Comparison of ENCODE assay signal across 9 cellular contexts in genomic region chr3:45986303-45986982, GRCh38. TPM values are rescaled to one million over a fixed set of nuclear protein-coding genes. Genes with fewer than 3 reads are reported as not detected.
DNase-seq lines count a peak whose midpoint lies in the region; ATAC-seq and FAIRE-seq lines count a peak whose summit lies in the region.
"Had no signal": no experiment of that assay in that cellular context is flagged by ENCODE, and none has a peak within 500 bp of the region (broad histone marks: within the 10 kb centered on the region; RNA-seq: fewer than 3 reads in every experiment).

No MANE protein-coding gene starts in this region.

- H3K14ac ChIP-seq in trophoblast cell (ENCODE audit: low read length) = no peak overlapping the region

- peak overlapping the region; percentile 41 for H3K18ac ChIP-seq in trophoblast cell (ENCODE audit: low read length)

- no peak overlapping the region for H2BK12ac ChIP-seq in trophoblast cell (ENCODE audit: low read length)

- FAIRE-seq in RCC 7860 (lab: Jason Lieb, UNC) = peak; percentile 83

- no peak overlapping the region for H4K8ac ChIP-seq in trophoblast cell (ENCODE audit: low read depth, low read length)

- peaks cover 1% of the 10 kb centered on the region for H3K79me2 ChIP-seq in trophoblast cell (ENCODE audit: control insufficient read depth, insufficient read depth, low read length, poor library complexity)

- peak; percentile 57 for ATAC-seq in esophagus mucosa
- no peak for ATAC-seq in GM19455 (IDR thresholded peaks at IDR 0.05; ENCODE audit: unreplicated experiment)
- ATAC-seq in HG02970 (IDR thresholded peaks at IDR 0.05; ENCODE audit: low FRiP score, unreplicated experiment) = no peak

- no peak overlapping the region for H3K4me2 ChIP-seq in trophoblast cell (ENCODE audit: low read length)

- peaks cover 5 to 10% of the 10 kb centered on the region in 2 experiments for H3K36me3 ChIP-seq in trophoblast cell (ENCODE audit: control insufficient read depth in 1 of 2, insufficient read depth in 2 of 2, low read length in 2 of 2)

- WGBS in trophoblast cell (ENCODE audit: extremely low coverage, insufficient coverage, insufficient read length) = no CpG with 5 or more reads among the region's 5 CpGs

- H3K4me3 ChIP-seq in trophoblast cell (ENCODE audit: low read depth, low read length) = no peak overlapping the region

- DNase-seq in DMS153 treated with DMSO at 0.1 percent for 48 hours (lab: John Stamatoyannopoulos, UW; ENCODE audit: unreplicated experiment) = peak; percentile 7
- peak; percentile 78 for DNase-seq in RCC 7860 (ENCODE audit: low spot score)
- DNase-seq in trophoblast cell = no peak
- no peak for DNase-seq in NCI-H1092 (lab: John Stamatoyannopoulos, UW)
- no peak for DNase-seq in activated CD4-positive, CD25-positive, alpha-beta regulatory T cell (lab: John Stamatoyannopoulos, UW)
- DNase-seq: NCI-H2107 had no signal

- H3K9me3 ChIP-seq in trophoblast cell (ENCODE audit: insufficient read depth, low read depth, low read length) = peaks cover 2% of the 10 kb centered on the region

- no peak overlapping the region for H3K27ac ChIP-seq in trophoblast cell (ENCODE audit: low read depth, low read length)

- no peak overlapping the region for H2AFZ ChIP-seq in trophoblast cell (ENCODE audit: insufficient read depth, low read length, poor library complexity)

- H4K91ac ChIP-seq in trophoblast cell (ENCODE audit: low read depth, low read length) = no peak overlapping the region

- H2AK5ac ChIP-seq in trophoblast cell (ENCODE audit: low read length) = no peak overlapping the region

- H3K79me1 ChIP-seq in trophoblast cell (ENCODE audit: low read length) = no peaks in the 10 kb centered on the region

- no peaks in the 10 kb centered on the region for H3K27me3 ChIP-seq in trophoblast cell (ENCODE audit: insufficient read depth, low read length)

- no peak overlapping the region for H3K4ac ChIP-seq in trophoblast cell (ENCODE audit: low read depth, low read length)

- no peak overlapping the region for H3K9ac ChIP-seq in trophoblast cell (ENCODE audit: low read length)

- no peak overlapping the region for H3K23ac ChIP-seq in trophoblast cell (ENCODE audit: low read length)

- H3K4me1 ChIP-seq in trophoblast cell (ENCODE audit: control insufficient read depth in 1 of 2, insufficient read depth in 2 of 2, low read length in 2 of 2) = peaks cover 0 to 3% of the 10 kb centered on the region in 2 experiments

- H4K12ac ChIP-seq in trophoblast cell (ENCODE audit: low read depth, low read length) = no peak overlapping the region

- H2BK120ac ChIP-seq in trophoblast cell (ENCODE audit: insufficient read depth, low read length, poor library complexity) = no peak overlapping the region

- no peak overlapping the region for H2BK5ac ChIP-seq in trophoblast cell (ENCODE audit: low read depth, low read length, poor library complexity)

RNA-seq across cellular contexts. Expression of gene FYCO1, which starts 9.2 kb away (rescaled TPM):
- total RNA-seq in esophagus mucosa = 18.5 TPM
- polyA plus RNA-seq in trophoblast cell (2013) = 8.1 and 8.2 TPM in 2 replicates

RNA-seq across cellular contexts. Expression of gene XCR1, which starts 40.8 kb away (rescaled TPM):
- total RNA-seq in esophagus mucosa = 0.04 TPM
- polyA plus RNA-seq in trophoblast cell (2013) = 27.3 and 34.3 TPM in 2 replicates

RNA-seq across cellular contexts. Expression of gene CXCR6, which starts 43.2 kb away (rescaled TPM):
- 0.28 TPM for total RNA-seq in esophagus mucosa
- 7.7 and 8.8 TPM in 2 replicates for polyA plus RNA-seq in trophoblast cell (2013)

Comparison
In these comparisons a context has a peak if more than half of its experiments do, and no peak if none do; other contexts are left out.
1. DNase-seq: peak in DMS153 treated with DMSO at 0.1 percent for 48 hours (single experiment) and RCC 7860 (single experiment); none in trophoblast cell (0 of 2), NCI-H1092 (single experiment) and activated CD4-positive, CD25-positive, alpha-beta regulatory T cell (0 of 4).